In the genomic region with DNA sequence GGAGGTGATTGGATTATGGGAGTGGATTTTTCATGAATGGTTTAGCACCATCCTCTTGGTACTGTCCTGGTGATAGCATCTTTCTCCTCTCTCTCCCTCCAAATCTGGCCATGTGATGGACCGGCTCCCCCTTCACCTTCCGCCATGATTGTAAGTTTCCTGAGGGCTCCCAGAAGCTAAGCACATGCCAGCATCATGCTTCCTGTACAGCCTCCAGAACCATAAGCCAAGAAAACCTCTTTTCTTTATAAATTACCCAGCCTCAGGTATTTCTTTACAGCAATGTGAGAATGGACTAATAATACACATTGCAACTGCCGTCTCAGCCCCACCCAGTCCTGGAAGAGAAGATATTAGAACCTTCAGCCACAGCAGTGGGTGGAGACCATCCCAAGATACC, we compare ENCODE assay signal across 11 cellular contexts.
"Had no signal": no experiment of that assay in that cellular context is flagged by ENCODE, and none has a peak within 500 bp of the region (broad histone marks: within the 10 kb centered on the region; RNA-seq: fewer than 3 reads in every experiment).

No MANE protein-coding gene starts in this region.

- H3K4me3 Mint-ChIP-seq: GM23338, H9, HFFc6 had no signal

- H3K4me3 ChIP-seq: GM23248, GM23338, HAP-1 had no signal

- H3K9me3 Mint-ChIP-seq: GM23338 had no signal

- FAIRE-seq: H1, H54 had no signal

- H2AFZ ChIP-seq: GM23248, GM23338 had no signal

- H3K9ac ChIP-seq: GM23248 had no signal

- H3K9me3 ChIP-seq: HAP-1 had no signal

- H3K27ac ChIP-seq: GM23248 had no signal

- H3K4me1 ChIP-seq: HAP-1 had no signal

- H3K4me2 ChIP-seq: GM23338 had no signal

- H3K27ac Mint-ChIP-seq: GM23338, HFFc6 had no signal

- H3K36me3 ChIP-seq: HAP-1 had no signal

- ATAC-seq: GM23338, HCT116 had no signal

- DNase-seq: GM23248, GOT3, H7, H9, HCEC 1CT, HFFc6 had no signal
